8 cellular contexts compared by ENCODE assay signal in the genomic region with DNA sequence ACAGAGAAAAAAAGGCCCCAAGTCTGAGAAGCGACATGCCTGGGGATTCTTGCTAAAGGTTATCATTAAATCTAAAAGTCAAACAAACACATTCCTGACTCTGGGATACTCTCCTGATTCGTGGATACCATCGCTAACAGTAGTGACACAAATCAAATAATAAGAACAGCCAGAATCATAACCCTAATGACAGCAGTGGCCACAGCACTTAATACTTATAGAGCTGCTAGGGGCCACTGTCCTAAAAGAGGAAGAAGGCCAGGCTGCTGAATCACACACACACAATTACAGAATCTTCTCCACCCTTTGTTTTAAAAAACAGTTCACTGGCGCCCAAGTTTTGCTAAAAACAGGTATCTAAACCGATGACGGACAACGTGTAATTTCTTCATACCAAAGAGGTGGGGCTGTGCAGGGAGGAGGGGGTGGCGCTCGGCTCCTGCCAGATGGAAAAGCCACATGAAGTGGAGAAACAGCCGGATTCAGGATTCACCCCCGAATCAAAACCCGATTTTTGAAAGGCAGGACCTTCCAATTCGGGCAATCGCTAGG. TPM values are rescaled to one million over a fixed set of nuclear protein-coding genes. Genes with fewer than 3 reads are reported as not detected.
DNase-seq lines count a peak whose midpoint lies in the region; ATAC-seq and TF ChIP-seq lines count a peak whose summit lies in the region.

No MANE protein-coding gene starts in this region.

- ATAC-seq in GM21528 (IDR thresholded peaks at IDR 0.05; ENCODE audit: low FRiP score, unreplicated experiment) (peak; percentile 5), GM19455 (IDR thresholded peaks at IDR 0.05; ENCODE audit: unreplicated experiment) (no peak), GM18873 (IDR thresholded peaks at IDR 0.05; ENCODE audit: low FRiP score, unreplicated experiment) (no peak)

- peak overlapping the region; percentile 84 for H3K4me3 ChIP-seq in AG10803 (ENCODE audit: low read length)
- peak overlapping the region; percentile 85 for H3K4me3 ChIP-seq in OCI-LY7 (ENCODE audit: low read depth, low read length, poor library complexity, severe bottlenecking)
- peak overlapping the region; percentile 75 for H3K4me3 ChIP-seq in iPS-20b (ENCODE audit: low read length)
- peak overlapping the region; percentile 63 to 95 (median 80) for H3K4me3 ChIP-seq in spleen

- peak; percentile 50 for DNase-seq in AG10803 (ENCODE audit: low read depth)
- peak; percentile 48 for DNase-seq in OCI-LY7 (ENCODE audit: low spot score)
- peak; percentile 72 for DNase-seq in spleen

- peak overlapping the region; percentile 70 for H3K9ac ChIP-seq in iPS-20b (ENCODE audit: low read depth, low read length)

- peaks cover 0 to 3% (median 0%) of the 10 kb centered on the region in 5 experiments for H3K9me3 Mint-ChIP-seq in brain

- WGBS in spleen, 5 donors: 5 to 11% (median 7%) methylated on average over 14 of the region's 14 CpGs

- peak overlapping the region; percentile 96 to 100 (median 99) for H3K27ac Mint-ChIP-seq in brain

- POLR2A ChIA-PET in OCI-LY7 (lab: Charles Lee): interaction anchor here (0.6 to 1.2 kb wide), 4 partner anchors 10 to 42 kb away, joined by 3 to 5 read pairs (median 4); no protein-coding TSS in a partner anchor

- peak overlapping the region; percentile 91 to 99 (median 96) for H3K4me3 Mint-ChIP-seq in brain

- intact Hi-C loops in OCI-LY7 (cut with micrococcal nuclease; ENCODE audit: unreplicated experiment) (no loop called here), spleen (cut with DNase I; ENCODE audit: low total_unique reads) (no loop called here)

- H3K9me3 ChIP-seq in OCI-LY7 (ENCODE audit: low read length) (no peaks in the 10 kb centered on the region), iPS-20b (ENCODE audit: insufficient read depth, low read depth, low read length) (no peaks in the 10 kb centered on the region), spleen (no peaks in the 10 kb centered on the region)

- TSS peak; percentile 66 for BruUV-seq in OCI-LY7 (replicated peaks; lab: Mats Ljungman, UMichigan)

- H3K27me3 ChIP-seq in iPS-20b (ENCODE audit: insufficient read depth, low read length): no peaks in the 10 kb centered on the region; the same call in 1 of the 2 replicates
- no peaks in the 10 kb centered on the region for H3K27me3 ChIP-seq in spleen (replicated peaks in 1 of 7)

- peaks cover 42% of the 10 kb centered on the region for H3K4me1 Mint-ChIP-seq in brain

- H3K27me3 Mint-ChIP-seq in brain: peaks cover 4% of the 10 kb centered on the region

- CTCF ChIA-PET in OCI-LY7 (lab: Charles Lee; ENCODE audit: unreplicated experiment): no interaction called here

- peak overlapping the region; percentile 76 for H3K4me2 ChIP-seq in OCI-LY7 (ENCODE audit: low read length)

- H3K36me3 ChIP-seq in OCI-LY7 (ENCODE audit: insufficient read depth, low read length) (no peaks in the 10 kb centered on the region), iPS-20b (ENCODE audit: insufficient read depth, low read depth, low read length) (no peaks in the 10 kb centered on the region), spleen (peaks cover 0 to 9% (median 0%) of the 10 kb centered on the region in 6 donors)

- peak overlapping the region; percentile 83 for H2AFZ ChIP-seq in OCI-LY7 (ENCODE audit: low read length)

- peaks cover 16% of the 10 kb centered on the region; the same call in 1 of the 2 replicates for H3K79me2 ChIP-seq in OCI-LY7 (ENCODE audit: insufficient read depth, low read depth, low read length)

- no peaks in the 10 kb centered on the region for H4K20me1 ChIP-seq in OCI-LY7 (ENCODE audit: insufficient read depth, low read length)

- H3K27ac ChIP-seq in OCI-LY7 (ENCODE audit: low read depth, low read length, poor library complexity, severe bottlenecking): peak overlapping the region; percentile 36
- no peak overlapping the region for H3K27ac ChIP-seq in iPS-20b (ENCODE audit: low read length)
- H3K27ac ChIP-seq in spleen: peak overlapping the region; percentile 94 to 99 (median 96)

- TF ChIP-seq CTCF in AG10803 (conservative IDR thresholded peaks at IDR 0.05; ENCODE audit: low read length) (no peak), OCI-LY7 (conservative IDR thresholded peaks at IDR 0.05; ENCODE audit: low read length) (no peak), brain (conservative IDR thresholded peaks at IDR 0.05) (no peak), spleen (IDR thresholded peaks at IDR 0.05 in 8 of 11, conservative IDR thresholded peaks at IDR 0.05 in 3 of 11) (no peak)

- TF ChIP-seq POLR2A in spleen (IDR thresholded peaks at IDR 0.05): no peak

- H3K4me1 ChIP-seq in OCI-LY7 (ENCODE audit: insufficient read depth, low read length, poor library complexity, severe bottlenecking): peaks cover 27% of the 10 kb centered on the region
- H3K4me1 ChIP-seq in iPS-20b (ENCODE audit: insufficient read depth, low read length): peaks cover 2% of the 10 kb centered on the region; the same call in 1 of the 2 replicates
- peaks cover 20 to 66% (median 43%) of the 10 kb centered on the region in 6 donors for H3K4me1 ChIP-seq in spleen

- H3K9me2 ChIP-seq in OCI-LY7 (ENCODE audit: insufficient read depth, low read length): no peaks in the 10 kb centered on the region

- H3K36me3 Mint-ChIP-seq in brain: peaks cover 12% of the 10 kb centered on the region

RNA-seq across cellular contexts. Expression of a gene that starts 1.1 kb away (rescaled TPM):
- total RNA-seq in OCI-LY7 (2014; rRNA removed; shearing (Covaris generic)): 11.2 and 15.3 TPM in 2 replicates
- 25.6 and 26.2 TPM in 2 replicates for total RNA-seq in OCI-LY7 (2022)
- polyA plus RNA-seq in brain (ENCODE audit: insufficient read depth, low read depth, low replicate concordance): 14.6 TPM
- total RNA-seq in spleen: 10 to 100 TPM; 54.7 to 80.2 (median 60.4) TPM
- 10 to 100 TPM in 1 of 3 donors, 1 to 10 TPM in 2; 7.8 to 13.1 (median 9.7) TPM for polyA plus RNA-seq in spleen
